In the genomic region with DNA sequence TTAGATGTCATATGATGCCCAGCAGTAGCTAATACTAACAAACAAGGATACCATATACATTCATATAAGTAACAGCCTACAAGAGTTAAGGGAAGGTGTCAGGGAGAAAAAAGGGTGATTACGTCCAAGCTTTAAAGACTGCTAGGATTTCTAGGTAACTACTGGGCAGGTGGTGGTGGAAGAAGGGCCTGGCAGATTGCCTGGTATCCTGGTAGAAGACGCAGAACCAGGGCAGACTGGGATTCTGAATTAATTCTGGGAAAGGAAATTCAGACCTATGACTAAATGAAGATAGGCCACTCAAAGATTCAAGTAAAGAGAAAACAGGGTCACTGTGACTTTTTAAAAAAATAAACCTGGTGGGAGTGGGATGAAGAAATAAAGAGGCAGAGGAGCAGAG, we compare ENCODE assay signal across 22 cellular contexts. TPM values are rescaled to one million over a fixed set of nuclear protein-coding genes. Genes with fewer than 3 reads are reported as not detected.
"Had no signal": no experiment of that assay in that cellular context is flagged by ENCODE, and none has a peak within 500 bp of the region (broad histone marks: within the 10 kb centered on the region; RNA-seq: fewer than 3 reads in every experiment).

No MANE protein-coding gene starts in this region.

- H3K27me3 Mint-ChIP-seq: natural killer cell treated with Interleukin-12 subunit alpha and Interleukin-12 subunit beta and Interleukin-15 and Interleukin-18, amount 100 ng/mL, for 72 hours had no signal

- H3K9me3 ChIP-seq: esophagus squamous epithelium, gastroesophageal sphincter, left ventricle myocardium inferior, ovary had no signal

- H3K9me3 Mint-ChIP-seq: immature natural killer cell; natural killer cell treated with Interleukin-12 subunit alpha and Interleukin-12 subunit beta and Interleukin-15 and Interleukin-18, amount 100 ng/mL, for 72 hours; neural progenitor cell had no signal

- ATAC-seq: gastroesophageal sphincter; left cardiac atrium; natural killer cell treated with Interleukin-12 subunit alpha and Interleukin-12 subunit beta and Interleukin-15 and Interleukin-18, amount 100 ng/mL, for 72 hours; right cardiac atrium had no signal

- H3K27ac Mint-ChIP-seq: neural progenitor cell had no signal

- H3K4me1 Mint-ChIP-seq: neural progenitor cell had no signal

- H3K4me3 Mint-ChIP-seq: immature natural killer cell; natural killer cell treated with Interleukin-12 subunit alpha and Interleukin-12 subunit beta and Interleukin-15 and Interleukin-18, amount 100 ng/mL, for 72 hours; neural progenitor cell had no signal

- DNase-seq: dermis blood vessel endothelial cell; esophagus squamous epithelium; foreskin fibroblast; immature natural killer cell; left cardiac atrium; left ventricle myocardium inferior; mesenchymal stem cell; midbrain; nucleus accumbens; ovary; right cardiac atrium; small intestine; stimulated activated CD4-positive, alpha-beta T cell treated with anti-CD3 and anti-CD28 coated beads, Interleukin-12 subunit alpha, Interleukin-12 subunit beta, amount 100 ng/mL, for 4 hours; stimulated activated naive CD4-positive, alpha-beta T cell treated with Interleukin-2 at 50 U/mL for 16 hours; trophoblast cell had no signal

RNA-seq across cellular contexts. Expression of a gene that starts 36.9 kb away (rescaled TPM):
- total RNA-seq: dermis blood vessel endothelial cell; epithelial cell of proximal tubule; esophagus squamous epithelium; gastroesophageal sphincter; left cardiac atrium; left ventricle myocardium inferior; lung; natural killer cell treated with Interleukin-12 subunit alpha and Interleukin-12 subunit beta and Interleukin-15 and Interleukin-18, amount 100 ng/mL, for 72 hours; ovary; posterior vena cava; right cardiac atrium; urinary bladder had no signal
